ENCODE assay signal across 9 cellular contexts in the genomic region with DNA sequence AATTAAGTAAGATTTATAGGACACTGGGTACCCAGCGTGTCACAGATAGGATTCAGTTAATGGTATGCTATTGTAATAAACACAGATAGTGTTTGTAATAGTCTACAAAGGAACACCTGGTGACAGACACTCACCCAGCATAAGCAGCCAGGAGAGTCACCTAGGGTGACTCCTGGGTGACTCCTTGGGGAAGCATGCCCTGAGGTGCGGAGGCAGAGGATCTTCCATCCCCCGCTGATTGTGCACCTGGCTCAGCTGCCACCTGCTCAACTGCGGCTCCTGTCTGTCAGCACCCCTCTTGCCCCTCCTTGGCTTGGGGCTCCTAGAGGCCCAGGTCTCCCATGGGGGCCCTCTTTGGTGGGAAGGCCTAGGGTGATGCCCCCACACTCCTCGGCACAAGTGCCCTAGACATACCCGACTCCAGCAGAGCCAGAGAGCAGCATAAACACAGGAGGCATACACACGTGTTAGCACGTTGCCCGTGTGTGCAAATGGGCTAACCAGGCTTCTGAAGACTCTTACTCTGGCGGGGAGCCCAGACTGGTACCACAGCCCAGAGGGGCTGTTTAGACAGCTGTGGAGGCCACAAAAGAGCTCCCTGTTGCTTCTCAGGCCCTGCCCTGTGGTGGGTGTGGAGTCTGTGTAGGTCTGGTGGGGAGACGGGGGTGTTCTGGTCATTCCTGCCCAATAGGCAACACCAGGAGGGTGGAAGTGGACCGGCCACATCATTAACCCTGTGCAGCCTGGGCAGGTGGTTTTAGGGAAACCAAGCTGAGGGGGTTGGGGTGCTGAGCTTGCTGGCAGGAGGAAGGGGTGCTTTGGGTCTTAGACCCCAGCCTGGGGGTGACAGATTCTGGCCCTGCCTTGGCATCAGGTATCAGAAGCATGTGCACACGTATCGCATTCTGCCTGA. TPM values are rescaled to one million over a fixed set of nuclear protein-coding genes. Genes with fewer than 3 reads are reported as not detected.
A peak's percentile ranks its signal among the peaks of the same experiment; 100 is the strongest.
DNase-seq lines count a peak whose midpoint lies in the region; ATAC-seq and TF ChIP-seq lines count a peak whose summit lies in the region.
"Had no signal": no experiment of that assay in that cellular context is flagged by ENCODE, and none has a peak within 500 bp of the region (broad histone marks: within the 10 kb centered on the region; RNA-seq: fewer than 3 reads in every experiment).

No MANE protein-coding gene starts in this region.

- H3K4me1 Mint-ChIP-seq in MCF 10A (ENCODE audit: insufficient read depth, unreplicated experiment), result peaks cover 8% of the 10 kb centered on the region

- peaks cover 44% of the 10 kb centered on the region for H3K36me3 Mint-ChIP-seq in MCF 10A (ENCODE audit: insufficient read depth, unreplicated experiment)

- POLR2A ChIA-PET in MCF 10A (lab: Yijun Ruan, JAX), result no interaction called here

- WGBS in aorta, 2 donors, result 61 to 65% methylated on average over 14 of the region's 14 CpGs

- H3K4me1 ChIP-seq in breast epithelium (peaks cover 7 to 17% of the 10 kb centered on the region in 2 donors), aorta (ENCODE audit: control insufficient read depth in 1 of 2, insufficient read depth in 2 of 2, low read length in 2 of 2) (no peaks in the 10 kb centered on the region), lower lobe of right lung (peaks cover 14% of the 10 kb centered on the region)

- BruUV-seq in MCF 10A (replicated peaks; lab: Mats Ljungman, UMichigan), result no TSS peak

- TF ChIP-seq CTCF in breast epithelium (IDR thresholded peaks at IDR 0.05) (no peak), MCF 10A (IDR thresholded peaks at IDR 0.05; ENCODE audit: unreplicated experiment) (no peak), lower lobe of right lung (IDR thresholded peaks at IDR 0.05) (no peak)

- H3K4me3 ChIP-seq in breast epithelium (peak overlapping the region in 1 of 3 donors; percentile 8), aorta (ENCODE audit: low read length in 2 of 2) (no peak overlapping the region), lower lobe of right lung (no peak overlapping the region)

- no peaks in the 10 kb centered on the region for H3K9me3 Mint-ChIP-seq in MCF 10A (ENCODE audit: unreplicated experiment)

- intact Hi-C loops in breast epithelium (cut with DNase I; ENCODE audit: low total_unique reads) (no loop called here), MCF 10A (cut with micrococcal nuclease) (no loop called here), aorta (cut with DNase I) (no loop called here), lower lobe of right lung (cut with DNase I) (no loop called here)

- no peaks in the 10 kb centered on the region for H3K27me3 Mint-ChIP-seq in MCF 10A (ENCODE audit: insufficient read depth, unreplicated experiment)

- H3K27ac ChIP-seq in breast epithelium (peak overlapping the region; percentile 32 to 55), aorta (ENCODE audit: low read depth in 1 of 2, low read length in 2 of 2) (no peak overlapping the region), lower lobe of right lung (no peak overlapping the region)
- H3K27ac ChIP-seq: C4-2B had no signal

- ATAC-seq in aorta (ENCODE audit: low FRiP score) (no peak), lower lobe of right lung (no peak)
- ATAC-seq in stimulated activated naive CD8-positive, alpha-beta T cell treated with anti-CD3 and anti-CD28 coated beads, Interleukin-15, Interleukin-2, amounts not matched to agents 100 U/mL and 50 U/mL, for 24 hours, result no peak

- no peaks in the 10 kb centered on the region for H3K9me3 ChIP-seq in breast epithelium
- H3K9me3 ChIP-seq in aorta (ENCODE audit: control insufficient read depth, low read length), result no peaks in the 10 kb centered on the region
- no peaks in the 10 kb centered on the region for H3K9me3 ChIP-seq in lower lobe of right lung

- H3K4me3 Mint-ChIP-seq in MCF 10A (ENCODE audit: unreplicated experiment), result no peak overlapping the region

- CTCF ChIA-PET in MCF 10A (lab: Yijun Ruan, JAX), result interaction anchor here (1.1 to 1.9 kb wide), 3 partner anchors 21 to 203 kb away, joined by 3 to 10 read pairs (median 4); no protein-coding TSS in a partner anchor

- TF ChIP-seq POLR2A in breast epithelium (IDR thresholded peaks at IDR 0.05), result no peak

- no peak overlapping the region for H3K27ac Mint-ChIP-seq in MCF 10A (ENCODE audit: low read depth, unreplicated experiment)

- no peaks in the 10 kb centered on the region for H3K27me3 ChIP-seq in breast epithelium
- no peaks in the 10 kb centered on the region for H3K27me3 ChIP-seq in aorta (ENCODE audit: control insufficient read depth in 1 of 2, insufficient read depth in 2 of 2, low read length in 1 of 2)
- no peaks in the 10 kb centered on the region for H3K27me3 ChIP-seq in lower lobe of right lung (ENCODE audit: low read depth)

- H3K36me3 ChIP-seq in breast epithelium (peaks cover 5% of the 10 kb centered on the region), aorta (ENCODE audit: control insufficient read depth in 1 of 2, insufficient read depth in 2 of 2, low read length in 1 of 2) (peaks cover 0 to 9% of the 10 kb centered on the region in 2 donors), lower lobe of right lung (peaks cover 58% of the 10 kb centered on the region)

- DNase-seq in breast epithelium (ENCODE audit: low spot score in 2 of 2), result peak in 1 of 2 donors; percentile 25
- DNase-seq in MCF 10A (ENCODE audit: unreplicated experiment), result no peak
- peak; percentile 98 for DNase-seq in NCI-H69 (lab: John Stamatoyannopoulos, UW)
- DNase-seq in iris pigment epithelial cell (ENCODE audit: low read depth), result peak; percentile 53
- DNase-seq in aorta, result peak; percentile 44
- no peak for DNase-seq in lower lobe of right lung
- DNase-seq in GF-D8 (lab: John Stamatoyannopoulos, UW), result no peak
- DNase-seq in stimulated activated naive CD8-positive, alpha-beta T cell treated with anti-CD3 and anti-CD28 coated beads, Interleukin-15, Interleukin-2, amounts not matched to agents 100 U/mL and 50 U/mL, for 24 hours, result no peak

RNA-seq across cellular contexts. Expression of gene INPPL1, which starts 3.0 kb away (rescaled TPM):
- total RNA-seq in breast epithelium, result 10 to 100 TPM; 47.2 to 91.8 (median 73.1) TPM
- total RNA-seq in MCF 10A (2022), result 90.2 and 104 TPM in 2 replicates
- total RNA-seq in aorta, result 100 to 1,000 TPM; 130 to 166 TPM
- polyA plus RNA-seq in aorta, result 100 to 1,000 TPM in 1 of 2 donors, 10 to 100 TPM in 1; 21.9 to 135 TPM
- total RNA-seq in lower lobe of right lung, result 147 TPM

RNA-seq across cellular contexts. Expression of gene FOLR2, which starts 11.0 kb away (rescaled TPM):
- 100 to 1,000 TPM in 1 of 3 donors, 10 to 100 TPM in 1, 1 to 10 TPM in 1; 5.2 to 143 (median 16.7) TPM for total RNA-seq in breast epithelium
- total RNA-seq in MCF 10A (2022), result not detected in 2 replicates
- 10 to 100 TPM; 27.7 to 85.2 TPM for total RNA-seq in aorta
- 10 to 100 TPM in 1 of 2 donors, 1 to 10 TPM in 1; 8.8 to 25.3 TPM for polyA plus RNA-seq in aorta
- 28.1 TPM for total RNA-seq in lower lobe of right lung

RNA-seq across cellular contexts. Expression of gene PHOX2A, which starts 16.4 kb away (rescaled TPM):
- total RNA-seq in breast epithelium (not detected), MCF 10A (2022) (not detected in 2 replicates), aorta (not detected), lower lobe of right lung (not detected)
- polyA plus RNA-seq in aorta, result not detected

RNA-seq across cellular contexts. Expression of gene FOLR1, which starts 35.6 kb away (rescaled TPM):
- total RNA-seq in breast epithelium (10 to 100 TPM in 2 of 3 donors, not detected in 1; 11.8 to 45.2 TPM), MCF 10A (2022) (0.40 TPM in 1 of 2 replicates, not detected in the other), aorta (not detected), lower lobe of right lung (134 TPM)
- not detected for polyA plus RNA-seq in aorta

Comparison
In these comparisons a context has a peak if more than half of its experiments do, and no peak if none do; other contexts are left out.
1. DNase-seq: peak in NCI-H69 (single experiment), iris pigment epithelial cell (single experiment) and aorta (2 of 2); none in MCF 10A (single experiment), lower lobe of right lung (single experiment), GF-D8 (single experiment) and stimulated activated naive CD8-positive, alpha-beta T cell treated with anti-CD3 and anti-CD28 coated beads, Interleukin-15, Interleukin-2, amounts not matched to agents 100 U/mL and 50 U/mL, for 24 hours (single experiment).
2. H3K27ac ChIP-seq: peak in breast epithelium (2 of 2); none in aorta (0 of 2) and lower lobe of right lung (single experiment).